In the genomic region with DNA sequence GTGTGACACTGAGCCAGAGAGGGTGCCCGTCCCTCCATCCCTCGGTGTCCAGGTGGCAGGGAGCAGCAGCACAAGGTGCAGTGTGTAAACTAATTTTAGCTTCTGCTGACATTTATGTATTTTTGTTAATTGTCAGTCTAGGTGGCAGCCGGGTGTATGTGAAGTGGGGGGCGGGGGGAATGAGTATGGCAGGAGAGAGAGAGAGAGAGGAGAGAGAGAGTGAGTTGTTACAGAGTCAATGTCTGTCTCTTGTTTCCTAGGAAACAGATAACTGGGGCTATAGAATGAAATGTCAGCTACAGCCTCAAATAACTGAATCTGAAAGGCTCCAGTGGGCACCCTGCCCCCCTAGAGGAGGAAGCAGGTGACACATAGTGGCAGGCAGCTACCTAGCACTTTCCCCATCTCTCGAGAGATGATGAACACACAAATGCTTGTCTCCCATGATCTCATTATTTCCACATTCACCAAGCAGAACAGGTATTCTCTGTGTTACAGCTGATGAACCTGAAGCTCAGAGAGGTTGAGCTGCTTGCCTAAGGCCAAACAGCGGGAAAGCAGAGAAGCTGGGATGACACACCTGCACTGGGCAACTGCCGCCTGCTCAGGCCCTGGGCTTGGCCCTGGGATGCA, we compare ENCODE assay signal across 17 cellular contexts. TPM values are rescaled to one million over a fixed set of nuclear protein-coding genes. Genes with fewer than 3 reads are reported as not detected.
DNase-seq lines count a peak whose midpoint lies in the region; ATAC-seq and TF ChIP-seq lines count a peak whose summit lies in the region.
"Had no signal": no experiment of that assay in that cellular context is flagged by ENCODE, and none has a peak within 500 bp of the region (broad histone marks: within the 10 kb centered on the region; RNA-seq: fewer than 3 reads in every experiment).

No MANE protein-coding gene starts in this region.

- H3K4me3 Mint-ChIP-seq in neural progenitor cell = no peak overlapping the region
- H3K4me3 Mint-ChIP-seq: activated CD4-positive, alpha-beta memory T cell treated with anti-CD3 and anti-CD28 coated beads, Interleukin-2, amount 10 ng/mL, durations not matched to agents 7 days and 5 days; activated T-helper 1 cell treated with anti-CD3 and anti-CD28 coated beads, Interleukin-12 subunit alpha, Interleukin-12 subunit beta, Interleukin-2, Interleukin-4 antibody, amounts not matched to agents 30 ng/mL and 10 ng/mL and 1 ng/mL, durations not matched to agents 14 hours and 24 hours and 36 hours; nephron progenitor cell had no signal

- no peak overlapping the region for H3K27ac ChIP-seq in body of pancreas
- H3K27ac ChIP-seq in neural progenitor cell = no peak overlapping the region

- no peak overlapping the region for H3K4me2 ChIP-seq in neural progenitor cell

- H3K4me1 ChIP-seq in body of pancreas = no peaks in the 10 kb centered on the region
- H3K4me1 ChIP-seq in neural progenitor cell = peaks cover under 1% of the 10 kb centered on the region
- H3K4me1 ChIP-seq: BE2C had no signal

- no peaks in the 10 kb centered on the region for H3K79me2 ChIP-seq in neural progenitor cell (ENCODE audit: low read depth)

- no peaks in the 10 kb centered on the region for H3K36me3 Mint-ChIP-seq in neural progenitor cell

- H3K4me1 Mint-ChIP-seq in neural progenitor cell = peaks cover 15% of the 10 kb centered on the region
- H3K4me1 Mint-ChIP-seq: activated CD4-positive, alpha-beta memory T cell treated with anti-CD3 and anti-CD28 coated beads, Interleukin-2, amount 10 ng/mL, durations not matched to agents 7 days and 5 days; nephron progenitor cell had no signal

- peak overlapping the region; percentile 50 for H3K27ac Mint-ChIP-seq in neural progenitor cell
- H3K27ac Mint-ChIP-seq: activated CD4-positive, alpha-beta memory T cell treated with anti-CD3 and anti-CD28 coated beads, Interleukin-2, amount 10 ng/mL, durations not matched to agents 7 days and 5 days; activated T-helper 1 cell treated with anti-CD3 and anti-CD28 coated beads, Interleukin-12 subunit alpha, Interleukin-12 subunit beta, Interleukin-2, Interleukin-4 antibody, amounts not matched to agents 30 ng/mL and 10 ng/mL and 1 ng/mL, durations not matched to agents 14 hours and 24 hours and 36 hours; nephron progenitor cell had no signal

- peak; percentile 76 for DNase-seq in NCI-H1436 (lab: John Stamatoyannopoulos, UW)
- peak in 3 of 4 donors; percentile 22 to 32 (median 30) for DNase-seq in body of pancreas
- no peak for DNase-seq in neural progenitor cell (ENCODE audit: low spot score)
- DNase-seq in NK-92 treated with Interleukin-12 subunit alpha and Interleukin-12 subunit beta, amount 100 ng/mL, for 24 hours (lab: John Stamatoyannopoulos, UW) = no peak
- DNase-seq in dermis blood vessel endothelial cell = no peak
- DNase-seq: activated CD4-positive, alpha-beta memory T cell treated with anti-CD3 and anti-CD28 coated beads, Interleukin-2, amount 10 ng/mL, durations not matched to agents 7 days and 5 days; BE2C; NCI-H510A; nephron progenitor cell; right cardiac atrium; stimulated activated CD4-positive, alpha-beta T cell treated with anti-CD3 and anti-CD28 coated beads, Interleukin-1b, Interleukin-23, amount 100 ng/mL, for 48 hours had no signal

- TF ChIP-seq POLR2A in body of pancreas (IDR thresholded peaks at IDR 0.05) = no peak

- ATAC-seq in body of pancreas (no peak), HG03095 (IDR thresholded peaks at IDR 0.05; ENCODE audit: unreplicated experiment) (no peak), GM19351 (IDR thresholded peaks at IDR 0.05; ENCODE audit: unreplicated experiment) (no peak)
- ATAC-seq: Panc1, right cardiac atrium had no signal

- H4K20me1 ChIP-seq in neural progenitor cell (ENCODE audit: low read depth) = no peaks in the 10 kb centered on the region

- H3K27me3 Mint-ChIP-seq in neural progenitor cell (ENCODE audit: insufficient read depth, low read depth) = peaks cover 1% of the 10 kb centered on the region

- no peaks in the 10 kb centered on the region for H3K9me3 ChIP-seq in body of pancreas
- no peaks in the 10 kb centered on the region for H3K9me3 ChIP-seq in neural progenitor cell (ENCODE audit: low read depth)
- H3K9me3 ChIP-seq: BE2C had no signal

- H3K27me3 ChIP-seq in body of pancreas (no peaks in the 10 kb centered on the region), neural progenitor cell (peaks cover 5% of the 10 kb centered on the region)
- H3K27me3 ChIP-seq: BE2C had no signal

- 64 to 75% methylated on average over 6 to 7 of the region's 7 CpGs for WGBS in body of pancreas, 2 donors

- H3K9ac ChIP-seq in neural progenitor cell = no peak overlapping the region

- H3K9me3 Mint-ChIP-seq in neural progenitor cell = no peaks in the 10 kb centered on the region
- H3K9me3 Mint-ChIP-seq: activated CD4-positive, alpha-beta memory T cell treated with anti-CD3 and anti-CD28 coated beads, Interleukin-2, amount 10 ng/mL, durations not matched to agents 7 days and 5 days; activated T-helper 1 cell treated with anti-CD3 and anti-CD28 coated beads, Interleukin-12 subunit alpha, Interleukin-12 subunit beta, Interleukin-2, Interleukin-4 antibody, amounts not matched to agents 30 ng/mL and 10 ng/mL and 1 ng/mL, durations not matched to agents 14 hours and 24 hours and 36 hours; nephron progenitor cell had no signal

- H3K36me3 ChIP-seq in body of pancreas (replicated peaks in 1 of 2; ENCODE audit: insufficient read depth in 1 of 2, low read depth in 2 of 2) (no peaks in the 10 kb centered on the region), neural progenitor cell (no peaks in the 10 kb centered on the region)
- H3K36me3 ChIP-seq: BE2C had no signal

- H3F3A ChIP-seq in neural progenitor cell (ENCODE audit: low read depth) = no peaks in the 10 kb centered on the region

- H3K4me3 ChIP-seq in body of pancreas (no peak overlapping the region), neural progenitor cell (no peak overlapping the region)
- H3K4me3 ChIP-seq: lung had no signal

- no peak overlapping the region for H2AFZ ChIP-seq in neural progenitor cell (replicated peaks)

- intact Hi-C loops in body of pancreas (cut with DNase I) = no loop called here

- TF ChIP-seq CTCF in GM12873 (IDR thresholded peaks at IDR 0.05; ENCODE audit: insufficient read depth, low read depth, low read length, missing control alignments) = peak; percentile 32
- TF ChIP-seq CTCF in body of pancreas (IDR thresholded peaks at IDR 0.05) = no peak
- TF ChIP-seq CTCF in neural progenitor cell (IDR thresholded peaks at IDR 0.05) = no peak

RNA-seq across cellular contexts. Expression of a gene that starts 24.7 kb away (rescaled TPM):
- total RNA-seq in body of pancreas (1 to 10 TPM; 1.0 to 3.6 TPM), neural progenitor cell (ENCODE audit: low replicate concordance) (0.22 and 0.59 TPM in 2 replicates), dermis blood vessel endothelial cell (0.33 and 2.2 TPM in 2 replicates)
- total RNA-seq: activated CD4-positive, alpha-beta memory T cell treated with anti-CD3 and anti-CD28 coated beads, Interleukin-2, amount 10 ng/mL, durations not matched to agents 7 days and 5 days; activated T-helper 1 cell treated with anti-CD3 and anti-CD28 coated beads, Interleukin-12 subunit alpha, Interleukin-12 subunit beta, Interleukin-2, Interleukin-4 antibody, amounts not matched to agents 30 ng/mL and 10 ng/mL and 1 ng/mL, durations not matched to agents 14 hours and 24 hours and 36 hours had no signal

Comparison
In these comparisons a context has a peak if more than half of its experiments do, and no peak if none do; other contexts are left out.
1. DNase-seq: peak in NCI-H1436 (single experiment) and body of pancreas (3 of 4); none in neural progenitor cell (single experiment), NK-92 treated with Interleukin-12 subunit alpha and Interleukin-12 subunit beta, amount 100 ng/mL, for 24 hours (single experiment) and dermis blood vessel endothelial cell (single experiment).